9 cellular contexts compared by ENCODE assay signal in the genomic region with DNA sequence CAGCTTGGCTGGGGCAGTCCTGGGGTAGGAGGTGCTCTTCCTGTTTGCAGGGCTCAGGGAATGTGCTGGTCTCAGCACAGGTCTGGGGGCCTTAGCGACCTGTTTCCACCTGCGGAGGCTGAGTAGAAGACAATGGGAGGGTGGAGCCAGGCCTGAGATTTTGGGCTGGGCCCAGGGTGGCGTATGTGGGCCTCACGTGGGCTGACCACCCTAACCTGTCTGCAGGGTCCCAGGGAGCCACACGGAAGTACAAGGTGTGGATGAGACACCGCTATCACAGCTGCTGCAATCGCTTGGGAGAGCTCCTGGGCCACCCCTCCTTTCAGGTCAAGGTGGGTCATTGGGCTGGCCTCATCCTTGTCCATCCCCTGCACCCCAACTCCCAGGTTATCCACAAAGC. TPM values are rescaled to one million over a fixed set of nuclear protein-coding genes. Genes with fewer than 3 reads are reported as not detected.
DNase-seq lines count a peak whose midpoint lies in the region; ATAC-seq and TF ChIP-seq lines count a peak whose summit lies in the region.
"Had no signal": no experiment of that assay in that cellular context is flagged by ENCODE, and none has a peak within 500 bp of the region (broad histone marks: within the 10 kb centered on the region; RNA-seq: fewer than 3 reads in every experiment).

No MANE protein-coding gene starts in this region.

- H3K27ac ChIP-seq in BLaER1 (peak overlapping the region; percentile 87), colonic mucosa (no peak overlapping the region)

- H3K27me3 Mint-ChIP-seq in natural killer cell (ENCODE audit: low read depth in 2 of 2): no peaks in the 10 kb centered on the region

- H4K20me1 ChIP-seq in BLaER1: peaks cover 74% of the 10 kb centered on the region

- H3K4me2 ChIP-seq in BLaER1: peak overlapping the region; percentile 100

- no peak for TF ChIP-seq CTCF in colonic mucosa (IDR thresholded peaks at IDR 0.05)
- no peak for TF ChIP-seq CTCF in natural killer cell (IDR thresholded peaks at IDR 0.05)

- H3K4me3 Mint-ChIP-seq in natural killer cell: peak overlapping the region; percentile 98

- H3K27me3 ChIP-seq in BLaER1 (no peaks in the 10 kb centered on the region), colonic mucosa (no peaks in the 10 kb centered on the region)

- intact Hi-C loops in colonic mucosa (cut with DNase I): no loop called here
- intact Hi-C loops in natural killer cell (cut with micrococcal nuclease): no loop called here

- peak overlapping the region; percentile 91 to 96 for H3K27ac Mint-ChIP-seq in natural killer cell

- ATAC-seq in natural killer cell (no peak), GM19455 (IDR thresholded peaks at IDR 0.05; ENCODE audit: unreplicated experiment) (no peak)

- H3K9me3 ChIP-seq in BLaER1 (no peaks in the 10 kb centered on the region), colonic mucosa (no peaks in the 10 kb centered on the region)

- peaks cover 59% of the 10 kb centered on the region for H3K36me3 ChIP-seq in BLaER1
- H3K36me3 ChIP-seq in colonic mucosa: peaks cover 7% of the 10 kb centered on the region

- H3K9ac ChIP-seq in BLaER1: peak overlapping the region; percentile 94
- peak overlapping the region in 1 of 2 donors; percentile 86 for H3K9ac ChIP-seq in colonic mucosa (ENCODE audit: low read depth in 2 of 2, low read length in 2 of 2)

- H3K4me3 ChIP-seq in BLaER1 (peak overlapping the region; percentile 97), colonic mucosa (peak overlapping the region; percentile 98)
- peak overlapping the region; percentile 86 for H3K4me3 ChIP-seq in Jurkat, Clone E6-1 (ENCODE audit: low read length)

- H3K36me3 Mint-ChIP-seq in natural killer cell: no peaks in the 10 kb centered on the region

- peaks cover 11 to 24% of the 10 kb centered on the region in 2 donors for H3K4me1 Mint-ChIP-seq in natural killer cell

- peaks cover 23% of the 10 kb centered on the region for H3K4me1 ChIP-seq in BLaER1
- H3K4me1 ChIP-seq in colonic mucosa: peaks cover 19% of the 10 kb centered on the region

- DNase-seq in Jurkat, Clone E6-1 (ENCODE audit: low read depth, low spot score): no peak
- no peak for DNase-seq in colonic mucosa
- no peak for DNase-seq in natural killer cell
- no peak for DNase-seq in NCI-H1417 (lab: John Stamatoyannopoulos, UW)
- no peak for DNase-seq in NCI-H2029 treated with DMSO at 0.1 percent for 48 hours (lab: John Stamatoyannopoulos, UW)
- no peak for DNase-seq in NCI-H2196 (lab: John Stamatoyannopoulos, UW; ENCODE audit: unreplicated experiment)
- DNase-seq: KBM-7 had no signal

- no peaks in the 10 kb centered on the region for H3K9me3 Mint-ChIP-seq in natural killer cell

RNA-seq across cellular contexts. Expression of a gene that starts 1.1 kb away (rescaled TPM):
- 69.1 TPM for polyA plus RNA-seq in Jurkat, Clone E6-1 (2012; ENCODE audit: insufficient read depth, insufficient read length)
- total RNA-seq in colonic mucosa (10 to 100 TPM; 12.5 to 29.7 TPM), natural killer cell (10 to 100 TPM; 21.0 to 30.2 (median 21.7) TPM)

RNA-seq across cellular contexts. Expression of a gene that starts 1.2 kb away (rescaled TPM):
- 39.4 TPM for polyA plus RNA-seq in Jurkat, Clone E6-1 (2012; ENCODE audit: insufficient read depth, insufficient read length)
- total RNA-seq in colonic mucosa (10 to 100 TPM in 1 of 2 donors, 1 to 10 TPM in 1; 9.4 to 22.9 TPM), natural killer cell (10 to 100 TPM; 39.5 to 55.9 (median 54.2) TPM)
